In genomic region chr5:160119142-160119904, GRCh38 we compare ENCODE assay signal across 8 cellular contexts. TPM values are rescaled to one million over a fixed set of nuclear protein-coding genes. Genes with fewer than 3 reads are reported as not detected.
DNase-seq lines count a peak whose midpoint lies in the region; ATAC-seq and TF ChIP-seq lines count a peak whose summit lies in the region.

TSS of gene PWWP2A (minus strand) at chr5:160119450. CDS start at chr5:160119388, 62 bp downstream.

- H3K79me2 ChIP-seq in mammary epithelial cell (ENCODE audit: insufficient read depth, low read length), result peaks cover 36% of the 10 kb centered on the region

- CTCF ChIA-PET in AG04450 (lab: Charles Lee), result interaction anchor here (0.6 to 1.3 kb wide), 5 partner anchors 8 to 99 kb away, joined by 3 to 4 read pairs (median 4); no protein-coding TSS in a partner anchor
- CTCF ChIA-PET in mammary epithelial cell (lab: Charles Lee; ENCODE audit: low non-redundant PET), result interaction anchor here (0.6 kb wide), 1 partner anchor 69 kb away, joined by 21 read pairs; no protein-coding TSS in a partner anchor

- peak within 1 kb of the TSS; percentile 71 for H3K9ac ChIP-seq in mammary epithelial cell (ENCODE audit: insufficient read depth, low read length)
- peak within 1 kb of the TSS; percentile 83 to 94 (median 88) for H3K9ac ChIP-seq in skeletal muscle tissue (ENCODE audit: low read depth in 1 of 3, low read length in 3 of 3)

- peak; percentile 97 for ATAC-seq in GM18873 (IDR thresholded peaks at IDR 0.05; ENCODE audit: low FRiP score, unreplicated experiment)
- ATAC-seq in HG03139 (IDR thresholded peaks at IDR 0.05; ENCODE audit: unreplicated experiment), result peak; percentile 87

- DNase-seq in AG04450 (ENCODE audit: low read depth, low spot score) (peak; percentile 100), NCI-H2227 (lab: John Stamatoyannopoulos, UW; ENCODE audit: unreplicated experiment) (peak; percentile 98), WERI-Rb-1 (peak; percentile 99), mammary epithelial cell (peak; percentile 100)

- TF ChIP-seq CTCF in AG04450 (IDR thresholded peaks at IDR 0.05; ENCODE audit: low read depth, low read length) (no peak), WERI-Rb-1 (IDR thresholded peaks at IDR 0.05; ENCODE audit: low read depth, low read length) (no peak), mammary epithelial cell (conservative IDR thresholded peaks at IDR 0.05 in 1 of 2, IDR thresholded peaks at IDR 0.05 in 1 of 2; ENCODE audit: extremely low read depth in 1 of 2, insufficient read depth in 1 of 2, low read depth in 1 of 2, low read length in 2 of 2) (peak in 1 of 2 donors; percentile 17)

- H3K4me1 ChIP-seq in mammary epithelial cell (ENCODE audit: insufficient read depth, low read length) (peaks cover 7% of the 10 kb centered on the region), skeletal muscle tissue (ENCODE audit: control insufficient read depth in 3 of 3, insufficient read depth in 3 of 3, low read length in 3 of 3) (peaks cover 5 to 11% (median 10%) of the 10 kb centered on the region in 3 donors)

- H4K20me1 ChIP-seq in mammary epithelial cell (ENCODE audit: insufficient read depth, low read length), result no peaks in the 10 kb centered on the region

- H3K36me3 ChIP-seq in WERI-Rb-1, result peaks cover 32% of the 10 kb centered on the region
- peaks cover 7% of the 10 kb centered on the region for H3K36me3 ChIP-seq in mammary epithelial cell (ENCODE audit: insufficient read depth, low read length)
- H3K36me3 ChIP-seq in skeletal muscle tissue (ENCODE audit: control insufficient read depth in 3 of 3, insufficient read depth in 3 of 3, low read length in 3 of 3), result peaks cover 4 to 9% (median 4%) of the 10 kb centered on the region in 3 donors

- POLR2A ChIA-PET in AG04450 (lab: Yijun Ruan, JAX), result interaction anchor here (0.6 to 1.4 kb wide), 9 partner anchors 13 to 300 kb away, joined by 3 to 11 read pairs (median 3); no protein-coding TSS in a partner anchor

- H3K4me3 ChIP-seq in AG04450 (ENCODE audit: low read depth, low read length) (peak within 1 kb of the TSS; percentile 92), WERI-Rb-1 (ENCODE audit: low read depth, low read length) (peak within 1 kb of the TSS; percentile 93), mammary epithelial cell (replicated peaks in 1 of 3; ENCODE audit: insufficient read depth in 1 of 3, low read depth in 2 of 3, low read length in 3 of 3) (peak within 1 kb of the TSS; percentile 85 to 99 (median 99)), iPS-18c (ENCODE audit: insufficient read depth, low read depth, low read length) (peak within 1 kb of the TSS; percentile 84), skeletal muscle tissue (ENCODE audit: low read length in 3 of 3) (peak within 1 kb of the TSS; percentile 78 to 91 (median 88))

- WGBS in mammary epithelial cell (ENCODE audit: low coverage, missing lambda C conversion rate), result 0% methylated on average over 7 of the region's 55 CpGs

- in situ Hi-C loops in mammary epithelial cell (cut with MboI; ENCODE audit: low sequenced_read_pairs in 2 of 2), result no loop called here

- H3K27ac ChIP-seq in AG04450 (ENCODE audit: low read depth, low read length) (peak within 1 kb of the TSS; percentile 57), WERI-Rb-1 (peak within 1 kb of the TSS; percentile 91), mammary epithelial cell (ENCODE audit: insufficient read depth, low read depth, low read length) (peak within 1 kb of the TSS; percentile 60), skeletal muscle tissue (ENCODE audit: low read depth, low read length) (peak within 1 kb of the TSS; percentile 88)

- H3K9me3 ChIP-seq in AG04450 (ENCODE audit: control insufficient read depth, insufficient read depth, low read length) (no peaks in the 10 kb centered on the region), WERI-Rb-1 (ENCODE audit: severe bottlenecking) (no peaks in the 10 kb centered on the region), mammary epithelial cell (replicated peaks; ENCODE audit: insufficient read depth, low read length) (no peaks in the 10 kb centered on the region), iPS-18c (ENCODE audit: control insufficient read depth, insufficient read depth, low read length) (no peaks in the 10 kb centered on the region), skeletal muscle tissue (ENCODE audit: control insufficient read depth in 3 of 3, low read length in 3 of 3) (no peaks in the 10 kb centered on the region)

- no TSS peak for BruUV-seq in mammary epithelial cell (replicated peaks; lab: Mats Ljungman, UMichigan)

- peak within 1 kb of the TSS; percentile 94 for H2AFZ ChIP-seq in mammary epithelial cell (ENCODE audit: low read depth, low read length)

- intact Hi-C loops in mammary epithelial cell (cut with micrococcal nuclease), result loop anchor here (1.0 kb wide), 3 partner anchors 36 to 226 kb away; no protein-coding TSS in a partner anchor

- peak within 1 kb of the TSS; percentile 89 for H3K4me2 ChIP-seq in mammary epithelial cell (ENCODE audit: insufficient read depth, low read depth, low read length)

- H3K27me3 ChIP-seq in AG04450 (ENCODE audit: control insufficient read depth, insufficient read depth, low read length), result no peaks in the 10 kb centered on the region
- H3K27me3 ChIP-seq in WERI-Rb-1 (ENCODE audit: insufficient read depth, low read depth, severe bottlenecking), result no peaks in the 10 kb centered on the region
- no peaks in the 10 kb centered on the region for H3K27me3 ChIP-seq in mammary epithelial cell (ENCODE audit: insufficient read depth, low read length)
- no peaks in the 10 kb centered on the region for H3K27me3 ChIP-seq in skeletal muscle tissue (ENCODE audit: control insufficient read depth in 3 of 3, insufficient read depth in 3 of 3, low read length in 3 of 3)

- dilution Hi-C loops in mammary epithelial cell (cut with HindIII; ENCODE audit: low sequenced_read_pairs), result no loop called here

RNA-seq across cellular contexts. Expression of gene PWWP2A, which starts in this region (rescaled TPM):
- polyA plus RNA-seq in AG04450 (2011; rRNA removed) (14.8 and 15.1 TPM in 2 replicates), mammary epithelial cell (8.4 TPM)
- 12.3 and 14.6 TPM in 2 replicates for polyA minus RNA-seq in AG04450 (2011; rRNA and poly(A)+ RNA removed)
- total RNA-seq in mammary epithelial cell (10 to 100 TPM; 14.7 to 16.7 TPM), skeletal muscle tissue (13.0 TPM)
- 1.8 TPM for polyA minus RNA-seq in mammary epithelial cell

Comparison
In these comparisons a context has a peak if more than half of its experiments do, and no peak if none do; other contexts are left out.
1. Peak in every context shown above with its lines: DNase-seq, ATAC-seq, H3K4me3 ChIP-seq and H3K27ac ChIP-seq.